18 cellular contexts compared by ENCODE assay signal in the genomic region with DNA sequence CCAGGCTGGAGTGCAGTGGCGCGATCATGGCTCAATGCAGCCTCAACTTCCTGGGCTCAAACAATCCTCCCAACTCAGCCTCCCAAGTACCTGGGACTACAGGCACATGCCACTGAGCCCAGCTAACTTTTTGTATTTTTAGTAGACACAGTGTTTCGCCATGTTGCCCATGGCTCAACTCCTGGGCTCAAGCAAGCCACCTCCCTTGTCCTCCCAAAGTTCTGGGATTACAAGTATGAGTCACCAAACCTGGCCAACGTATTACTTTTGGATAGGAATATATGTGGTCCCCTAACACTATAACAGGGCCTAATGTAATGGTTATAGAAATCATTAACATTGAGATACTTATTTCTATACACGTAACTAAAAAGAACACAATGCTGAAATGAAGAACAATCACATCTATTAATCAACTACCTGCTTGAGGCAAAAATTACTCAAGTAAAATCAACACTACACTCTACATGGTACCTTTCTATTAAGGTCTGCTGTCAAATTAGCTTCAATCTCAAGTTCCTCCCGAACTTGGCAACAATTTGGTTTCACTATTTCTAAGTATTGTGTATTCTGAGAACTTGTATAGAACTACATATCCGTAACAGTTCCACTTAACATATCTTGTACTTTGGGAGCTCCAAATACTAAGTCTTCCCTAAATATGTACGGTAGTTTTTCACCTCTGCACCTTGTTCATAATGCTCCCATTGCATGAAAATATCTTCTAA.
DNase-seq lines count a peak whose midpoint lies in the region; TF ChIP-seq lines count a peak whose summit lies in the region.
"Had no signal": no experiment of that assay in that cellular context is flagged by ENCODE, and none has a peak within 500 bp of the region (broad histone marks: within the 10 kb centered on the region; RNA-seq: fewer than 3 reads in every experiment).

No MANE protein-coding gene starts in this region.

- no peak overlapping the region for H3K4me2 ChIP-seq in mammary epithelial cell (ENCODE audit: insufficient read depth, low read depth, low read length)
- no peak overlapping the region for H3K4me2 ChIP-seq in smooth muscle cell
- H3K4me2 ChIP-seq: BLaER1, PC-9 had no signal

- H3K4me3 Mint-ChIP-seq in MCF 10A (ENCODE audit: unreplicated experiment) (no peak overlapping the region), nephron progenitor cell (no peak overlapping the region)
- H3K4me3 Mint-ChIP-seq: CD8-positive, alpha-beta T cell had no signal

- 80% methylated on average over 7 of the region's 8 CpGs for WGBS in mammary epithelial cell (ENCODE audit: low coverage, missing lambda C conversion rate)
- WGBS in smooth muscle cell (ENCODE audit: low lambda C conversion rate): 94% methylated on average over 8 of the region's 8 CpGs

- H3K4me1 ChIP-seq in mammary epithelial cell (ENCODE audit: insufficient read depth, low read length) (no peaks in the 10 kb centered on the region), smooth muscle cell (ENCODE audit: low read depth) (peaks cover 14% of the 10 kb centered on the region)
- H3K4me1 ChIP-seq: BLaER1 had no signal

- peaks cover 8% of the 10 kb centered on the region for H3K79me2 ChIP-seq in mammary epithelial cell (ENCODE audit: insufficient read depth, low read length)
- H3K79me2 ChIP-seq in smooth muscle cell (ENCODE audit: low read depth): peaks cover 11% of the 10 kb centered on the region

- H3K27ac Mint-ChIP-seq in MCF 10A (ENCODE audit: low read depth, unreplicated experiment) (no peak overlapping the region), nephron progenitor cell (peak overlapping the region; percentile 46)
- H3K27ac Mint-ChIP-seq: CD8-positive, alpha-beta T cell had no signal

- H3K9me3 ChIP-seq in mammary epithelial cell (replicated peaks; ENCODE audit: insufficient read depth, low read length): no peaks in the 10 kb centered on the region
- no peaks in the 10 kb centered on the region for H3K9me3 ChIP-seq in smooth muscle cell (replicated peaks; ENCODE audit: low read depth)
- H3K9me3 ChIP-seq: HAP-1, SJSA1 had no signal

- intact Hi-C loops in MCF 10A (cut with micrococcal nuclease): no loop called here
- intact Hi-C loops in mammary epithelial cell (cut with micrococcal nuclease): no loop called here

- H3K36me3 ChIP-seq in mammary epithelial cell (ENCODE audit: insufficient read depth, low read length) (no peaks in the 10 kb centered on the region), smooth muscle cell (ENCODE audit: low read depth) (no peaks in the 10 kb centered on the region)
- H3K36me3 ChIP-seq: HAP-1, SJSA1 had no signal

- H4K20me1 ChIP-seq in mammary epithelial cell (ENCODE audit: insufficient read depth, low read length): no peaks in the 10 kb centered on the region
- peaks cover 27% of the 10 kb centered on the region for H4K20me1 ChIP-seq in smooth muscle cell (ENCODE audit: low read depth)

- DNase-seq in MCF 10A (ENCODE audit: unreplicated experiment) (peak; percentile 44), mammary epithelial cell (no peak), caudate nucleus (lab: John Stamatoyannopoulos, UW) (no peak), nephron progenitor cell (no peak), SIG-M5 treated with dmso at 0.1 percent for 504 hours (lab: John Stamatoyannopoulos, UW; ENCODE audit: unreplicated experiment) (no peak), NCI-H510A treated with DMSO at 0.1 percent for 48 hours (lab: John Stamatoyannopoulos, UW) (no peak), NCI-H146 treated with DMSO at 0.1 percent for 48 hours (lab: John Stamatoyannopoulos, UW; ENCODE audit: unreplicated experiment) (no peak), smooth muscle cell (lab: John Stamatoyannopoulos, UW; ENCODE audit: unreplicated experiment) (no peak)
- DNase-seq: CD8-positive, alpha-beta T cell; DMS79; NCI-H1105 treated with DMSO at 0.1 percent for 48 hours; NCI-H187 treated with DMSO at 0.1 percent for 48 hours; NCI-H446; PC-9 had no signal

- H3K9me3 Mint-ChIP-seq in MCF 10A (ENCODE audit: unreplicated experiment): no peaks in the 10 kb centered on the region
- peaks cover 12% of the 10 kb centered on the region for H3K9me3 Mint-ChIP-seq in nephron progenitor cell

- H3K27me3 Mint-ChIP-seq in MCF 10A (ENCODE audit: insufficient read depth, unreplicated experiment) (no peaks in the 10 kb centered on the region), nephron progenitor cell (ENCODE audit: low read depth, poor library complexity) (no peaks in the 10 kb centered on the region)

- H3K4me3 ChIP-seq in mammary epithelial cell (replicated peaks in 1 of 3; ENCODE audit: insufficient read depth in 1 of 3, low read depth in 2 of 3, low read length in 3 of 3) (no peak overlapping the region), smooth muscle cell (no peak overlapping the region)
- H3K4me3 ChIP-seq: BLaER1, HAP-1, PC-9, SJSA1 had no signal

- CTCF ChIA-PET in MCF 10A (lab: Yijun Ruan, JAX): no interaction called here
- CTCF ChIA-PET in mammary epithelial cell (lab: Charles Lee; ENCODE audit: low non-redundant PET): no interaction called here

- H3K27ac ChIP-seq in mammary epithelial cell (ENCODE audit: insufficient read depth, low read depth, low read length) (no peak overlapping the region), caudate nucleus (ENCODE audit: low read depth, low read length) (peak overlapping the region; percentile 72), smooth muscle cell (ENCODE audit: low read depth) (no peak overlapping the region)
- H3K27ac ChIP-seq: 22Rv1, BLaER1, PC-9, SJSA1 had no signal

- H3F3A ChIP-seq in smooth muscle cell (ENCODE audit: low read depth): no peaks in the 10 kb centered on the region

- in situ Hi-C loops in mammary epithelial cell (cut with MboI; ENCODE audit: low sequenced_read_pairs in 2 of 2): no loop called here

- H2AFZ ChIP-seq in mammary epithelial cell (ENCODE audit: low read depth, low read length): no peak overlapping the region
- H2AFZ ChIP-seq in smooth muscle cell (ENCODE audit: low read depth): no peak overlapping the region
- H2AFZ ChIP-seq: PC-9 had no signal

- H3K27me3 ChIP-seq in mammary epithelial cell (ENCODE audit: insufficient read depth, low read length) (no peaks in the 10 kb centered on the region), smooth muscle cell (ENCODE audit: low read depth) (no peaks in the 10 kb centered on the region)
- H3K27me3 ChIP-seq: BLaER1, SJSA1 had no signal

- TF ChIP-seq CTCF in MCF 10A (IDR thresholded peaks at IDR 0.05; ENCODE audit: unreplicated experiment) (no peak), mammary epithelial cell (conservative IDR thresholded peaks at IDR 0.05 in 1 of 2, IDR thresholded peaks at IDR 0.05 in 1 of 2; ENCODE audit: extremely low read depth in 1 of 2, insufficient read depth in 1 of 2, low read depth in 1 of 2, low read length in 2 of 2) (no peak), nephron progenitor cell (IDR thresholded peaks at IDR 0.05) (no peak), smooth muscle cell (IDR thresholded peaks at IDR 0.05; ENCODE audit: borderline replicate concordance, insufficient read depth, poor library complexity, severe bottlenecking) (no peak)

- POLR2A ChIA-PET in MCF 10A (lab: Yijun Ruan, JAX): interaction anchor here (0.7 kb wide), 1 partner anchor 9 kb away, joined by 3 read pairs; no protein-coding TSS in a partner anchor

- no peaks in the 10 kb centered on the region for H3K36me3 Mint-ChIP-seq in MCF 10A (ENCODE audit: insufficient read depth, unreplicated experiment)
- peaks cover 15% of the 10 kb centered on the region for H3K36me3 Mint-ChIP-seq in nephron progenitor cell (ENCODE audit: low read depth)

- H3K4me1 Mint-ChIP-seq in MCF 10A (ENCODE audit: insufficient read depth, unreplicated experiment) (peaks cover 10% of the 10 kb centered on the region), nephron progenitor cell (no peaks in the 10 kb centered on the region)

- BruUV-seq in MCF 10A (replicated peaks; lab: Mats Ljungman, UMichigan) (no TSS peak), mammary epithelial cell (replicated peaks; lab: Mats Ljungman, UMichigan) (no TSS peak)

- dilution Hi-C loops in mammary epithelial cell (cut with HindIII; ENCODE audit: low sequenced_read_pairs): no loop called here

- no peak overlapping the region for H3K9ac ChIP-seq in mammary epithelial cell (ENCODE audit: insufficient read depth, low read length)
- no peak overlapping the region for H3K9ac ChIP-seq in smooth muscle cell (ENCODE audit: low read depth)
- H3K9ac ChIP-seq: BLaER1 had no signal
